Comparison of ENCODE assay signal across 24 cellular contexts in the genomic region with DNA sequence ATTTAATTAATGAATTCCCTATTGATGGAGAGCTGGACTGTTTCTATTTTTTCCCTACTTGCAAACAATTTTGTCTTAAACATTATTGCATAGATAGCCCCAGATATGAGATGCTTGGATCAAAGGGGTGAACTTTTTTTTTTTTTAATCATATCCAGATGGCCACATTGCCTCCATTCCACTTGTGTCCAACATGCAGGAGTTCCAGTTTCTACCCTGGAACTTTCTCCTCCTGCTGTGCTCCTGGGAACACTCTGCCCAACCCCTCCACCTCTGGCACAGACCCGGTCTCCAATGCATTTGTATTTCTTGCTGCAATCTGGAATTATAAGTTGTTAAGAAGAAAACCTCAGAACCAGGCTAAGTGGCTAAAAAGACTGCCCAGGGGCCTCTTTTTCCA. TPM values are rescaled to one million over a fixed set of nuclear protein-coding genes. Genes with fewer than 3 reads are reported as not detected.
DNase-seq lines count a peak whose midpoint lies in the region; TF ChIP-seq lines count a peak whose summit lies in the region.
"Had no signal": no experiment of that assay in that cellular context is flagged by ENCODE, and none has a peak within 500 bp of the region (broad histone marks: within the 10 kb centered on the region; RNA-seq: fewer than 3 reads in every experiment).

No MANE protein-coding gene starts in this region.

- peak overlapping the region; percentile 46 to 98 (median 84); a peak in 21 of 22 replicates for H3K27ac ChIP-seq in BLaER1 treated with 17β-estradiol and CSF1 and Interleukin-3, amounts not matched to agents 10 nM and 100 nM
- peak overlapping the region; percentile 98 for H3K27ac ChIP-seq in SK-N-MC
- no peak overlapping the region for H3K27ac ChIP-seq in osteoblast (ENCODE audit: low read depth, low read length)
- no peak overlapping the region for H3K27ac ChIP-seq in brain microvascular endothelial cell
- H3K27ac ChIP-seq: ascending aorta, right atrium auricular region, SJSA1, thoracic aorta had no signal

- no peak overlapping the region for H2AFZ ChIP-seq in osteoblast (ENCODE audit: low read length)

- no peaks in the 10 kb centered on the region for H3K79me2 ChIP-seq in osteoblast (ENCODE audit: insufficient read depth, low read length)

- TF ChIP-seq CTCF in osteoblast (IDR thresholded peaks at IDR 0.05; ENCODE audit: extremely low read depth, low read depth, low read length) = no peak
- no peak for TF ChIP-seq CTCF in GM20000 (IDR thresholded peaks at IDR 0.05; ENCODE audit: extremely low read depth, missing control alignments)
- TF ChIP-seq CTCF in brain microvascular endothelial cell (IDR thresholded peaks at IDR 0.05; ENCODE audit: low read depth, low read length, missing control alignments) = no peak

- H4K20me1 ChIP-seq in BLaER1 treated with 17β-estradiol and CSF1 and Interleukin-3, amounts not matched to agents 10 nM and 100 nM = no peaks in the 10 kb centered on the region
- no peaks in the 10 kb centered on the region for H4K20me1 ChIP-seq in osteoblast (ENCODE audit: insufficient read depth, low read length)

- peaks cover 41 to 98% (median 96%) of the 10 kb centered on the region in 10 experiments for H3K4me1 ChIP-seq in BLaER1 treated with 17β-estradiol and CSF1 and Interleukin-3, amounts not matched to agents 10 nM and 100 nM
- H3K4me1 ChIP-seq in osteoblast (ENCODE audit: insufficient read depth, low read length) = peaks cover 13% of the 10 kb centered on the region
- H3K4me1 ChIP-seq: SJSA1 had no signal

- no peaks in the 10 kb centered on the region for H3K27me3 ChIP-seq in BLaER1 treated with 17β-estradiol and CSF1 and Interleukin-3, amounts not matched to agents 10 nM and 100 nM
- H3K27me3 ChIP-seq in osteoblast (ENCODE audit: insufficient read depth, low read length) (peaks cover 28% of the 10 kb centered on the region), brain microvascular endothelial cell (replicated peaks) (peaks cover 18% of the 10 kb centered on the region)
- H3K27me3 ChIP-seq: ascending aorta, MG63, right atrium auricular region had no signal

- no peak overlapping the region for H3K4me3 ChIP-seq in BLaER1 treated with 17β-estradiol and CSF1 and Interleukin-3, amounts not matched to agents 10 nM and 100 nM
- H3K4me3 ChIP-seq in SK-N-MC = 0 out of 2 replicates have a peak overlapping the region, but pooled peaks have one; percentile 10
- H3K4me3 ChIP-seq in osteoblast (ENCODE audit: insufficient read depth, low read length) = no peak overlapping the region
- H3K4me3 ChIP-seq in brain microvascular endothelial cell (ENCODE audit: low read depth, low read length) = no peak overlapping the region
- H3K4me3 ChIP-seq: ascending aorta, heart right ventricle, MG63, right atrium auricular region, SJSA1, thoracic aorta had no signal

- in situ Hi-C loops in brain microvascular endothelial cell (cut with HindIII; ENCODE audit: low pct_ligation_motif_present, low sequenced_read_pairs) = no loop called here

- H3K9me3 ChIP-seq in BLaER1 treated with 17β-estradiol and CSF1 and Interleukin-3, amounts not matched to agents 10 nM and 100 nM (replicated peaks in 1 of 11) = no peaks in the 10 kb centered on the region; a peak in 1 of 22 replicates
- H3K9me3 ChIP-seq in SK-N-MC (ENCODE audit: low read depth, low read length) (no peaks in the 10 kb centered on the region), osteoblast (ENCODE audit: low read depth, low read length) (no peaks in the 10 kb centered on the region)
- H3K9me3 ChIP-seq: ascending aorta, heart right ventricle, MG63, right atrium auricular region, SJSA1, thoracic aorta had no signal

- no peak for DNase-seq in SK-N-MC (ENCODE audit: low read depth, low spot score)
- peak; percentile 22 for DNase-seq in fibroblast of gingiva (ENCODE audit: low read depth)
- DNase-seq in osteoblast (ENCODE audit: insufficient read length, low spot score, missing footprints) = peak; percentile 76
- no peak for DNase-seq in GM20000 (ENCODE audit: low spot score)
- DNase-seq in brain microvascular endothelial cell = no peak
- no peak for DNase-seq in stimulated activated CD4-positive, alpha-beta T cell treated with anti-CD3 and anti-CD28 coated beads, Interleukin-1b, Interleukin-23, amount 100 ng/mL, for 48 hours
- no peak for DNase-seq in activated T-cell treated with anti-CD3 and anti-CD28 coated beads for 4 hours
- DNase-seq: activated CD8-positive, alpha-beta T cell treated with anti-CD3 and anti-CD28 coated beads, Interleukin-2, amount 10 ng/mL, durations not matched to agents 7 days and 5 days; activated naive CD4-positive, alpha-beta T cell treated with anti-CD3 and anti-CD28 coated beads for 36 hours; activated T-cell treated with anti-CD3 and anti-CD28 coated beads, Interleukin-2, amount 50 U/mL, for 4 hours; CD4-positive, CD25-positive, alpha-beta regulatory T cell; endodermal cell; heart right ventricle; MG63; stimulated activated CD4-positive, alpha-beta T cell treated with anti-CD3 and anti-CD28 coated beads, Interleukin-15, amount 100 ng/mL, for 24 hours had no signal

- peak overlapping the region in 10 of 11 experiments; percentile 10 to 87 (median 63); a peak in 16 of 22 replicates for H3K9ac ChIP-seq in BLaER1 treated with 17β-estradiol and CSF1 and Interleukin-3, amounts not matched to agents 10 nM and 100 nM
- H3K9ac ChIP-seq in SK-N-MC (ENCODE audit: insufficient read length) = peak overlapping the region; percentile 35

- H3K36me3 ChIP-seq in BLaER1 treated with 17β-estradiol and CSF1 and Interleukin-3, amounts not matched to agents 10 nM and 100 nM = no peaks in the 10 kb centered on the region
- H3K36me3 ChIP-seq in SK-N-MC (ENCODE audit: insufficient read depth, low read length) (no peaks in the 10 kb centered on the region), osteoblast (ENCODE audit: insufficient read depth, low read length) (no peaks in the 10 kb centered on the region), brain microvascular endothelial cell (replicated peaks) (no peaks in the 10 kb centered on the region)
- H3K36me3 ChIP-seq: ascending aorta, heart right ventricle, MG63, right atrium auricular region, SJSA1, thoracic aorta had no signal

- H3K4me2 ChIP-seq in BLaER1 treated with 17β-estradiol and CSF1 and Interleukin-3, amounts not matched to agents 10 nM and 100 nM = peak overlapping the region; percentile 28 to 91 (median 79)
- H3K4me2 ChIP-seq in osteoblast (ENCODE audit: insufficient read depth, low read length) = no peak overlapping the region

RNA-seq across cellular contexts. Expression of a gene that starts 44.6 kb away (rescaled TPM):
- not detected in 2 replicates for total RNA-seq in osteoblast
- total RNA-seq: activated CD8-positive, alpha-beta T cell treated with anti-CD3 and anti-CD28 coated beads, Interleukin-2, amount 10 ng/mL, durations not matched to agents 7 days and 5 days; activated naive CD4-positive, alpha-beta T cell treated with anti-CD3 and anti-CD28 coated beads for 36 hours; activated T-cell treated with anti-CD3 and anti-CD28 coated beads, Interleukin-2, amount 50 U/mL, for 4 hours; ascending aorta; CD4-positive, CD25-positive, alpha-beta regulatory T cell; H4; heart right ventricle; lower leg skin; omental fat pad; right atrium auricular region; T-helper 2 cell treated with Interferon-gamma antibody and Interleukin-4, amounts not matched to agents 100 ng/mL and 5 ng/mL, for 36 hours; thoracic aorta had no signal

RNA-seq across cellular contexts. Expression of a gene that starts 54.1 kb away (rescaled TPM):
- 13.8 and 15.9 TPM in 2 replicates for total RNA-seq in osteoblast
- total RNA-seq: activated CD8-positive, alpha-beta T cell treated with anti-CD3 and anti-CD28 coated beads, Interleukin-2, amount 10 ng/mL, durations not matched to agents 7 days and 5 days; CD4-positive, CD25-positive, alpha-beta regulatory T cell; T-helper 2 cell treated with Interferon-gamma antibody and Interleukin-4, amounts not matched to agents 100 ng/mL and 5 ng/mL, for 36 hours had no signal

Comparison
In these comparisons a context has a peak if more than half of its experiments do, and no peak if none do; other contexts are left out.
1. H3K27ac ChIP-seq: peak in BLaER1 treated with 17β-estradiol and CSF1 and Interleukin-3, amounts not matched to agents 10 nM and 100 nM (11 of 11) and SK-N-MC (single experiment); none in osteoblast (single experiment) and brain microvascular endothelial cell (single experiment).
2. DNase-seq: peak in fibroblast of gingiva (single experiment) and osteoblast (single experiment); none in SK-N-MC (single experiment), GM20000 (single experiment), brain microvascular endothelial cell (single experiment), stimulated activated CD4-positive, alpha-beta T cell treated with anti-CD3 and anti-CD28 coated beads, Interleukin-1b, Interleukin-23, amount 100 ng/mL, for 48 hours (single experiment) and activated T-cell treated with anti-CD3 and anti-CD28 coated beads for 4 hours (single experiment).